11 cellular contexts compared by ENCODE assay signal in the genomic region with DNA sequence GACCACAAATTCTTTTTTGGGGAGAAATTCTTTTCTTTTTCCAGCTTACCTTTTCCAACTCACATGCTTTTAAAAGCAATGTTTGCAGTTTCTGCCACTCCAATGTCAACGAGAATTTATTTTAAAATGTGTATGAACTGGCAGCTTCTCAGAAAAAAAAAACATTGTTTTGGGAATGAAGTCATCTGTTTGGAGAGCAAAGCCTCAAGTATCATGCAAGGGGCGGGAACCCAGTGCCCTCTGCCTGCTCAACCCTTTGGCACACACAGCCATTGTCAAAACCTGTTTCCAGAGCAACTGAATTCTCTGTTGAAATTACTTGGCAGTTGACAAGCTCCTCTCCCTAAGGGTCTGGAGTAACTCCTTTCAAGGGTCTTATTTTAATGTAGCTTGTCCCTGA.
DNase-seq lines count a peak whose midpoint lies in the region; ATAC-seq and TF ChIP-seq lines count a peak whose summit lies in the region.
"Had no signal": no experiment of that assay in that cellular context is flagged by ENCODE, and none has a peak within 500 bp of the region (broad histone marks: within the 10 kb centered on the region; RNA-seq: fewer than 3 reads in every experiment).

No MANE protein-coding gene starts in this region.

- peak overlapping the region; percentile 72 for H3K27ac Mint-ChIP-seq in chondrocyte (ENCODE audit: unreplicated experiment)
- no peak overlapping the region for H3K27ac Mint-ChIP-seq in CD8-positive, alpha-beta T cell

- no peak overlapping the region for H2BK12ac ChIP-seq in neuronal stem cell (ENCODE audit: low read length)

- H3K27me3 Mint-ChIP-seq in chondrocyte (ENCODE audit: low read depth): no peaks in the 10 kb centered on the region
- H3K27me3 Mint-ChIP-seq in CD8-positive, alpha-beta T cell (ENCODE audit: low read depth): no peaks in the 10 kb centered on the region
- H3K27me3 Mint-ChIP-seq: brain had no signal

- no peak for ATAC-seq in mucosa of descending colon
- no peak for ATAC-seq in HG03378 (IDR thresholded peaks at IDR 0.05; ENCODE audit: unreplicated experiment)
- no peak for ATAC-seq in CD8-positive, alpha-beta T cell

- no peak overlapping the region for H3K4me3 ChIP-seq in neuronal stem cell (ENCODE audit: low read length in 2 of 2)
- H3K4me3 ChIP-seq in mucosa of descending colon: no peak overlapping the region
- no peak overlapping the region for H3K4me3 ChIP-seq in CD8-positive, alpha-beta T cell (ENCODE audit: low read depth, low read length)

- no peak overlapping the region for H3K14ac ChIP-seq in neuronal stem cell (ENCODE audit: low read length)

- H3K18ac ChIP-seq in neuronal stem cell (ENCODE audit: low read length): no peak overlapping the region

- CTCF ChIA-PET in CD8-positive, alpha-beta T cell (lab: Charles Lee): interaction anchor here (0.7 to 2.0 kb wide), 3 partner anchors 7 to 194 kb away, joined by 4 to 5 read pairs (median 4); no protein-coding TSS in a partner anchor

- H3K36me3 Mint-ChIP-seq in chondrocyte (ENCODE audit: low read depth): no peaks in the 10 kb centered on the region
- H3K36me3 Mint-ChIP-seq in CD8-positive, alpha-beta T cell: no peaks in the 10 kb centered on the region
- H3K36me3 Mint-ChIP-seq: brain had no signal

- no peaks in the 10 kb centered on the region for H3K79me1 ChIP-seq in neuronal stem cell (ENCODE audit: low read depth, low read length)

- H3K27ac ChIP-seq in neuronal stem cell (replicated peaks; ENCODE audit: low read length): no peak overlapping the region
- no peak overlapping the region for H3K27ac ChIP-seq in CD8-positive, alpha-beta T cell (ENCODE audit: low read depth, low read length)
- H3K27ac ChIP-seq: parathyroid adenoma had no signal

- H3K9me3 ChIP-seq in neuronal stem cell (replicated peaks in 1 of 2; ENCODE audit: control insufficient read depth in 2 of 2, insufficient read depth in 1 of 2, low read depth in 1 of 2, low read length in 2 of 2): no peaks in the 10 kb centered on the region
- H3K9me3 ChIP-seq in mucosa of descending colon: no peaks in the 10 kb centered on the region
- H3K9me3 ChIP-seq in CD8-positive, alpha-beta T cell (ENCODE audit: low read length): no peaks in the 10 kb centered on the region

- H2BK120ac ChIP-seq in neuronal stem cell (ENCODE audit: low read depth, low read length): no peak overlapping the region

- H3K9ac ChIP-seq in neuronal stem cell (ENCODE audit: low read depth, low read length, poor library complexity): no peak overlapping the region
- H3K9ac ChIP-seq: parathyroid adenoma had no signal

- H3K4me1 ChIP-seq in neuronal stem cell (ENCODE audit: control insufficient read depth in 2 of 2, insufficient read depth in 1 of 2, low read depth in 1 of 2, low read length in 2 of 2) (peaks cover 0 to 3% of the 10 kb centered on the region in 2 donors), mucosa of descending colon (ENCODE audit: low read depth) (no peaks in the 10 kb centered on the region)
- H3K4me1 ChIP-seq in CD8-positive, alpha-beta T cell (ENCODE audit: insufficient read depth, low read length): no peaks in the 10 kb centered on the region
- H3K4me1 ChIP-seq: parathyroid adenoma had no signal

- H3K36me3 ChIP-seq in neuronal stem cell (replicated peaks in 1 of 2; ENCODE audit: control insufficient read depth in 2 of 2, insufficient read depth in 2 of 2, low read length in 2 of 2): no peaks in the 10 kb centered on the region
- no peaks in the 10 kb centered on the region for H3K36me3 ChIP-seq in mucosa of descending colon (ENCODE audit: low read depth)
- H3K36me3 ChIP-seq in CD8-positive, alpha-beta T cell (ENCODE audit: insufficient read depth, low read length): no peaks in the 10 kb centered on the region

- POLR2A ChIA-PET in CD8-positive, alpha-beta T cell (lab: Charles Lee): no interaction called here

- H2AK5ac ChIP-seq in neuronal stem cell (ENCODE audit: low read depth, low read length): no peak overlapping the region

- no peak overlapping the region for H2BK15ac ChIP-seq in neuronal stem cell (ENCODE audit: low read length)

- no peak overlapping the region for H3K23ac ChIP-seq in neuronal stem cell (ENCODE audit: low read depth, low read length, poor library complexity)

- no peak overlapping the region for H3K4me3 Mint-ChIP-seq in chondrocyte (ENCODE audit: unreplicated experiment)
- H3K4me3 Mint-ChIP-seq in CD8-positive, alpha-beta T cell: no peak overlapping the region
- H3K4me3 Mint-ChIP-seq: brain had no signal

- no peak overlapping the region for H2AFZ ChIP-seq in neuronal stem cell (ENCODE audit: low read length)
- H2AFZ ChIP-seq: parathyroid adenoma had no signal

- intact Hi-C loops in mucosa of descending colon (cut with DNase I, micrococcal nuclease): no loop called here
- intact Hi-C loops in CD8-positive, alpha-beta T cell (cut with DNase I, micrococcal nuclease): no loop called here

- H3K4me1 Mint-ChIP-seq in chondrocyte (ENCODE audit: low read depth): peaks cover 55% of the 10 kb centered on the region
- no peaks in the 10 kb centered on the region for H3K4me1 Mint-ChIP-seq in CD8-positive, alpha-beta T cell (ENCODE audit: low read depth)

- no peak overlapping the region for H4K8ac ChIP-seq in neuronal stem cell (ENCODE audit: low read depth, low read length)

- DNase-seq in GM04504 (ENCODE audit: low read depth): peak; percentile 59
- peak; percentile 81 for DNase-seq in NCI-H2196 (lab: John Stamatoyannopoulos, UW; ENCODE audit: unreplicated experiment)
- no peak for DNase-seq in chondrocyte (ENCODE audit: low spot score)
- DNase-seq in pulmonary artery endothelial cell (ENCODE audit: low read depth, low spot score): peak; percentile 51
- DNase-seq in neuronal stem cell (ENCODE audit: low spot score): no peak
- no peak for DNase-seq in mucosa of descending colon
- DNase-seq in CD8-positive, alpha-beta T cell: no peak
- DNase-seq: activated CD4-positive, alpha-beta T cell treated with anti-CD3 and anti-CD28 coated beads for 48 hours had no signal

- H3K4ac ChIP-seq in neuronal stem cell (ENCODE audit: low read length): no peak overlapping the region

- H3K4me2 ChIP-seq in neuronal stem cell (ENCODE audit: insufficient read depth, low read length, poor library complexity, severe bottlenecking): no peak overlapping the region

- H2BK5ac ChIP-seq in neuronal stem cell (ENCODE audit: low read length): no peak overlapping the region

- WGBS in neuronal stem cell (ENCODE audit: extremely low coverage in 2 of 2, insufficient read length in 2 of 2, insufficient replicate concordance in 1 of 2), 2 donors: no CpG with 5 or more reads among the region's 2 CpGs

- no peaks in the 10 kb centered on the region for H3K27me3 ChIP-seq in neuronal stem cell (ENCODE audit: control insufficient read depth in 3 of 3, insufficient read depth in 3 of 3, low read depth in 1 of 3, low read length in 3 of 3)
- H3K27me3 ChIP-seq in CD8-positive, alpha-beta T cell (ENCODE audit: insufficient read depth, low read length): no peaks in the 10 kb centered on the region

- TF ChIP-seq CTCF in chondrocyte (IDR thresholded peaks at IDR 0.05) (no peak), mucosa of descending colon (IDR thresholded peaks at IDR 0.05) (no peak)
- TF ChIP-seq CTCF in CD8-positive, alpha-beta T cell (IDR thresholded peaks at IDR 0.05): no peak

- no peaks in the 10 kb centered on the region for H3K9me3 Mint-ChIP-seq in chondrocyte (ENCODE audit: low read depth)
- H3K9me3 Mint-ChIP-seq in CD8-positive, alpha-beta T cell: no peaks in the 10 kb centered on the region
- H3K9me3 Mint-ChIP-seq: brain had no signal

- H4K91ac ChIP-seq in neuronal stem cell (ENCODE audit: low read depth, low read length, poor library complexity): no peak overlapping the region

Comparison
In these comparisons a context has a peak if more than half of its experiments do, and no peak if none do; other contexts are left out.
1. DNase-seq: peak in GM04504 (single experiment), NCI-H2196 (single experiment) and pulmonary artery endothelial cell (single experiment); none in chondrocyte (single experiment), neuronal stem cell (single experiment), mucosa of descending colon (0 of 3) and CD8-positive, alpha-beta T cell (0 of 7).